ENCODE assay signal across 12 cellular contexts in genomic region chr19:50224986-50225747, GRCh38. TPM values are rescaled to one million over a fixed set of nuclear protein-coding genes. Genes with fewer than 3 reads are reported as not detected.
"Had no signal": no experiment of that assay in that cellular context is flagged by ENCODE, and none has a peak within 500 bp of the region (broad histone marks: within the 10 kb centered on the region; RNA-seq: fewer than 3 reads in every experiment).

No MANE protein-coding gene starts in this region.

- H3K4me3 ChIP-seq: adrenal gland, coronary artery, mucosa of descending colon, ovary, transverse colon had no signal

- ATAC-seq: mucosa of descending colon; natural killer cell treated with Interleukin-12 subunit alpha and Interleukin-12 subunit beta and Interleukin-15 and Interleukin-18, amount 100 ng/mL, for 72 hours; stimulated activated effector memory CD8-positive, alpha-beta T cell treated with anti-CD3 and anti-CD28 coated beads, Interleukin-12 subunit alpha, Interleukin-12 subunit beta, amount 100 ng/mL, for 72 hours had no signal

- H3K36me3 ChIP-seq: adrenal gland, ovary had no signal

- H3K4me1 Mint-ChIP-seq: activated naive CD4-positive, alpha-beta T cell treated with anti-CD3 and anti-CD28 coated beads, Interleukin-2, amount 10 ng/mL, durations not matched to agents 7 days and 5 days; stimulated activated effector memory CD8-positive, alpha-beta T cell treated with anti-CD3 and anti-CD28 coated beads, Interleukin-12 subunit alpha, Interleukin-12 subunit beta, amount 100 ng/mL, for 72 hours had no signal

- H3K27ac ChIP-seq: adrenal gland, coronary artery, ovary, transverse colon had no signal

- H3K4me3 Mint-ChIP-seq: activated naive CD4-positive, alpha-beta T cell treated with anti-CD3 and anti-CD28 coated beads, Interleukin-2, amount 10 ng/mL, durations not matched to agents 7 days and 5 days; natural killer cell treated with Interleukin-12 subunit alpha and Interleukin-12 subunit beta and Interleukin-15 and Interleukin-18, amount 100 ng/mL, for 72 hours; stimulated activated effector memory CD8-positive, alpha-beta T cell treated with anti-CD3 and anti-CD28 coated beads, Interleukin-12 subunit alpha, Interleukin-12 subunit beta, amount 100 ng/mL, for 72 hours; T-helper 1 cell treated with Interleukin-12 subunit alpha and Interleukin-12 subunit beta and Interleukin-4 antibody, amounts not matched to agents 30 μg/mL and 1 μg/mL, for 36 hours had no signal

- H3K9me3 Mint-ChIP-seq: natural killer cell treated with Interleukin-12 subunit alpha and Interleukin-12 subunit beta and Interleukin-15 and Interleukin-18, amount 100 ng/mL, for 72 hours; stimulated activated effector memory CD8-positive, alpha-beta T cell treated with anti-CD3 and anti-CD28 coated beads, Interleukin-12 subunit alpha, Interleukin-12 subunit beta, amount 100 ng/mL, for 72 hours had no signal

- H3K4me1 ChIP-seq: adrenal gland, transverse colon had no signal

- DNase-seq: activated CD4-positive, alpha-beta T cell treated with anti-CD3 and anti-CD28 coated beads for 48 hours; activated naive CD4-positive, alpha-beta T cell treated with anti-CD3 and anti-CD28 coated beads, Interleukin-2, amount 10 ng/mL, durations not matched to agents 7 days and 5 days; effector CD8-positive, alpha-beta T cell; mucosa of descending colon; ovary; transverse colon had no signal

- H3K27ac Mint-ChIP-seq: activated naive CD4-positive, alpha-beta T cell treated with anti-CD3 and anti-CD28 coated beads, Interleukin-2, amount 10 ng/mL, durations not matched to agents 7 days and 5 days; activated T-helper 2 cell treated with anti-CD3 and anti-CD28 coated beads, Interferon-gamma antibody, Interleukin-2, Interleukin-4, amounts not matched to agents 10 μg/mL and 5 μg/mL and 100 μg/mL, durations not matched to agents 14 hours and 24 hours and 36 hours; natural killer cell treated with Interleukin-12 subunit alpha and Interleukin-12 subunit beta and Interleukin-15 and Interleukin-18, amount 100 ng/mL, for 72 hours; stimulated activated effector memory CD8-positive, alpha-beta T cell treated with anti-CD3 and anti-CD28 coated beads, Interleukin-12 subunit alpha, Interleukin-12 subunit beta, amount 100 ng/mL, for 72 hours; T-helper 1 cell treated with Interleukin-12 subunit alpha and Interleukin-12 subunit beta and Interleukin-4 antibody, amounts not matched to agents 30 μg/mL and 1 μg/mL, for 36 hours had no signal

- H3K9me3 ChIP-seq: adrenal gland, mucosa of descending colon, ovary, transverse colon had no signal

- H3K27me3 ChIP-seq: adrenal gland, ovary, transverse colon had no signal

- H3K36me3 Mint-ChIP-seq: activated naive CD4-positive, alpha-beta T cell treated with anti-CD3 and anti-CD28 coated beads, Interleukin-2, amount 10 ng/mL, durations not matched to agents 7 days and 5 days; natural killer cell treated with Interleukin-12 subunit alpha and Interleukin-12 subunit beta and Interleukin-15 and Interleukin-18, amount 100 ng/mL, for 72 hours; stimulated activated effector memory CD8-positive, alpha-beta T cell treated with anti-CD3 and anti-CD28 coated beads, Interleukin-12 subunit alpha, Interleukin-12 subunit beta, amount 100 ng/mL, for 72 hours had no signal

RNA-seq across cellular contexts. Expression of gene MYH14, which starts 21.7 kb away (rescaled TPM):
- total RNA-seq: activated T-helper 2 cell treated with anti-CD3 and anti-CD28 coated beads, Interferon-gamma antibody, Interleukin-2, Interleukin-4, amounts not matched to agents 10 μg/mL and 5 μg/mL and 100 μg/mL, durations not matched to agents 14 hours and 24 hours and 36 hours; natural killer cell treated with Interleukin-12 subunit alpha and Interleukin-12 subunit beta and Interleukin-15 and Interleukin-18, amount 100 ng/mL, for 72 hours had no signal
